ENCODE assay signal across 1 cellular context in genomic region chr4:1416051-1416947, GRCh38.
TF ChIP-seq lines count a peak whose summit lies in the region.

No MANE protein-coding gene starts in this region.

TF ChIP-seq in HepG2, 621 proteins besides CTCF, POLR2A, EP300 and RAD21 (continued from another document):
- TF ChIP-seq PREB (CRISPR knock-in tag; IDR thresholded peaks at IDR 0.05) (no peak), RBFOX2 (IDR thresholded peaks at IDR 0.05; ENCODE audit: low read depth, low read length) (no peak)
